ENCODE assay signal across 1 cellular context in genomic region chr7:44748042-44748947, GRCh38.
A peak's percentile ranks its signal among the peaks of the same experiment; 100 is the strongest.
TF ChIP-seq lines count a peak whose summit lies in the region.

TSS of gene ZMIZ2 (plus strand) at chr7:44748847. CDS start at chr7:44756250, 7,403 bp downstream.

TF ChIP-seq in GM23338, 12 proteins besides CTCF, POLR2A, EP300 and RAD21:
- TF ChIP-seq, protein P1, sequence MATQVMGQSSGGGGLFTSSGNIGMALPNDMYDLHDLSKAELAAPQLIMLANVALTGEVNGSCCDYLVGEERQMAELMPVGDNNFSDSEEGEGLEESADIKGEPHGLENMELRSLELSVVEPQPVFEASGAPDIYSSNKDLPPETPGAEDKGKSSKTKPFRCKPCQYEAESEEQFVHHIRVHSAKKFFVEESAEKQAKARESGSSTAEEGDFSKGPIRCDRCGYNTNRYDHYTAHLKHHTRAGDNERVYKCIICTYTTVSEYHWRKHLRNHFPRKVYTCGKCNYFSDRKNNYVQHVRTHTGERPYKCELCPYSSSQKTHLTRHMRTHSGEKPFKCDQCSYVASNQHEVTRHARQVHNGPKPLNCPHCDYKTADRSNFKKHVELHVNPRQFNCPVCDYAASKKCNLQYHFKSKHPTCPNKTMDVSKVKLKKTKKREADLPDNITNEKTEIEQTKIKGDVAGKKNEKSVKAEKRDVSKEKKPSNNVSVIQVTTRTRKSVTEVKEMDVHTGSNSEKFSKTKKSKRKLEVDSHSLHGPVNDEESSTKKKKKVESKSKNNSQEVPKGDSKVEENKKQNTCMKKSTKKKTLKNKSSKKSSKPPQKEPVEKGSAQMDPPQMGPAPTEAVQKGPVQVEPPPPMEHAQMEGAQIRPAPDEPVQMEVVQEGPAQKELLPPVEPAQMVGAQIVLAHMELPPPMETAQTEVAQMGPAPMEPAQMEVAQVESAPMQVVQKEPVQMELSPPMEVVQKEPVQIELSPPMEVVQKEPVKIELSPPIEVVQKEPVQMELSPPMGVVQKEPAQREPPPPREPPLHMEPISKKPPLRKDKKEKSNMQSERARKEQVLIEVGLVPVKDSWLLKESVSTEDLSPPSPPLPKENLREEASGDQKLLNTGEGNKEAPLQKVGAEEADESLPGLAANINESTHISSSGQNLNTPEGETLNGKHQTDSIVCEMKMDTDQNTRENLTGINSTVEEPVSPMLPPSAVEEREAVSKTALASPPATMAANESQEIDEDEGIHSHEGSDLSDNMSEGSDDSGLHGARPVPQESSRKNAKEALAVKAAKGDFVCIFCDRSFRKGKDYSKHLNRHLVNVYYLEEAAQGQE (IDR thresholded peaks at IDR 0.05; ENCODE audit: unreplicated experiment), result no peak
- TF ChIP-seq POLR2AphosphoS5 (IDR thresholded peaks at IDR 0.05; ENCODE audit: low read depth) (peak; percentile 59), CREB1 (CRISPR knock-in tag; IDR thresholded peaks at IDR 0.05; ENCODE audit: low read depth) (peak; percentile 60), ETS1 (IDR thresholded peaks at IDR 0.05) (0 out of 2 replicates have a peak, but pooled peaks have one; percentile 17)
